ENCODE assay signal across 9 cellular contexts in the genomic region with DNA sequence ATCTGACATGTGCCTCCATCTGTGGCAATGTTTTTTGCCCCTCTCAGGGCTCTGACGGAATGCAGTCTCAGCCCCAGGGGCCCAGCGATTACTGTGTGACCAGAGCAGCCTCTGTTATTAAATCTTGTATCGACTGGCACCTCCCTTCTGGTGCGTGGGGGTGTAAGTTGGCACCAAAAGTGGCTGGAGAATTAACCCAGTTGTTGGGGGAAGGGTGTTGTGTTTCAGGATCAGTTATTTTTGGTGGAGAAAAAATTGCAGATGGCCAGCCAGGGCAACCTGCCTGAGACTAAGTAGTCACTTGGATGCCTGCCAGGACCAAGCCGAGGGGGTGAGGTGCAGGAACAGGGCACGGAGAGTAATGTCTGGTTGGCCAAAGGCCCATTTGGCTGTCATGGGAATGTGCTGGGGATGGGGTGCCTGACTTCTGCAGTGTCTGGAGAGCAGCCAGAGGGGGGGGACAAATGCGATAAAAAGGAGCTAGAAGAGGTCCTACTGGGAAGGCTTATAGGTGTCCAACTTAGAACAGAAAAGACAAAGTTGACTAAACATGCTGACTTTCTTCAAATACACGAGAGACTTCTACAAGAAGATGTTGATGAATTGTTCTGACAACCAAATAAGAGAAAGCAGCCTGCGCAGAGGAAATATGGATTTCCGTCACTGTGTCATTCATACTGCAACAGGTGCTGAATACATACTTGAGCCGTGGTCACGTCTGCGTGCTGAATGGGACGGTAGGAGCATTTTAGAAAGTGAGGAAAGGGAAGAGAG.
DNase-seq lines count a peak whose midpoint lies in the region; ATAC-seq, FAIRE-seq and TF ChIP-seq lines count a peak whose summit lies in the region.
"Had no signal": no experiment of that assay in that cellular context is flagged by ENCODE, and none has a peak within 500 bp of the region (broad histone marks: within the 10 kb centered on the region; RNA-seq: fewer than 3 reads in every experiment).

No MANE protein-coding gene starts in this region.

- ATAC-seq in K562 (no peak), GM18502 (IDR thresholded peaks at IDR 0.05; ENCODE audit: poor library complexity, unreplicated experiment) (no peak), WTC11 (no peak)

- no peak for FAIRE-seq in K562 (lab: Jason Lieb, UNC)

- no peak for TF ChIP-seq RAD21 in K562 (CRISPR knock-in tag; conservative IDR thresholded peaks at IDR 0.05 in 1 of 2, IDR thresholded peaks at IDR 0.05 in 1 of 2)

- 0 out of 5 replicates have a peak, but pooled peaks cover 0 to 7% of the 10 kb centered on the region in 2 experiments for H3K4me1 ChIP-seq in K562 (replicated peaks in 1 of 2; ENCODE audit: control insufficient read depth in 2 of 2, insufficient read depth in 2 of 2, low read length in 2 of 2)

- no peaks in the 10 kb centered on the region for H3K9me3 ChIP-seq in K562 (replicated peaks; ENCODE audit: control insufficient read depth, insufficient read depth, low read depth, low read length)

- no peaks in the 10 kb centered on the region for H3K36me3 Mint-ChIP-seq in WTC11

- no peak overlapping the region for H2AFZ ChIP-seq in K562 (ENCODE audit: low read depth, low read length)

- no TSS peak for BruUV-seq in K562 (replicated peaks; lab: Mats Ljungman, UMichigan)

- no peak for TF ChIP-seq POLR2A in K562 (conservative IDR thresholded peaks at IDR 0.05)

- H3K27ac ChIP-seq in K562 (ENCODE audit: extremely low read depth, low read depth, low read length): no peak overlapping the region

- no peaks in the 10 kb centered on the region for H3K36me3 ChIP-seq in K562 (ENCODE audit: control insufficient read depth, insufficient read depth, low read length)

- H4K20me1 ChIP-seq in K562 (replicated peaks; ENCODE audit: control insufficient read depth, insufficient read depth, low read length): no peaks in the 10 kb centered on the region

- no peaks in the 10 kb centered on the region for H3K79me2 ChIP-seq in K562 (ENCODE audit: control insufficient read depth, insufficient read depth, low read length)

- TF ChIP-seq CTCF in K562 (IDR thresholded peaks at IDR 0.05 in 2 of 3, conservative IDR thresholded peaks at IDR 0.05 in 1 of 3; ENCODE audit: insufficient read depth in 2 of 3, low read depth in 1 of 3, low read length in 3 of 3) (no peak), WTC11 (IDR thresholded peaks at IDR 0.05) (no peak)

- H3K27me3 Mint-ChIP-seq in WTC11 (ENCODE audit: low read depth): no peaks in the 10 kb centered on the region
- H3K27me3 Mint-ChIP-seq: stimulated activated naive CD8-positive, alpha-beta T cell treated with anti-CD3 and anti-CD28 coated beads, Interleukin-15, Interleukin-2, amounts not matched to agents 100 ng/mL and 50 ng/mL, for 24 hours had no signal

- H3K4me3 Mint-ChIP-seq in WTC11: no peak overlapping the region
- H3K4me3 Mint-ChIP-seq: stimulated activated naive CD8-positive, alpha-beta T cell treated with anti-CD3 and anti-CD28 coated beads, Interleukin-15, Interleukin-2, amounts not matched to agents 100 ng/mL and 50 ng/mL, for 24 hours had no signal

- CTCF ChIA-PET in K562 (lab: Yijun Ruan, JAX; ENCODE audit: low intra/inter-chr PET ratio) (no interaction called here), WTC11 (lab: Charles Lee) (no interaction called here)

- H3K4me3 ChIP-seq in K562: no peak overlapping the region

- H3K9me3 Mint-ChIP-seq in WTC11: no peaks in the 10 kb centered on the region
- H3K9me3 Mint-ChIP-seq: stimulated activated naive CD8-positive, alpha-beta T cell treated with anti-CD3 and anti-CD28 coated beads, Interleukin-15, Interleukin-2, amounts not matched to agents 100 ng/mL and 50 ng/mL, for 24 hours had no signal

- no peak overlapping the region for H3K27ac Mint-ChIP-seq in WTC11
- H3K27ac Mint-ChIP-seq: stimulated activated naive CD8-positive, alpha-beta T cell treated with anti-CD3 and anti-CD28 coated beads, Interleukin-15, Interleukin-2, amounts not matched to agents 100 ng/mL and 50 ng/mL, for 24 hours had no signal

- intact Hi-C loops in K562 (cut with micrococcal nuclease): no loop called here

- H3K27me3 ChIP-seq in K562 (ENCODE audit: control insufficient read depth in 2 of 2, insufficient read depth in 2 of 2, low read length in 2 of 2): peaks cover 3 to 24% of the 10 kb centered on the region in 2 experiments; a peak in 4 of 5 replicates

- no peak overlapping the region for H3K9ac ChIP-seq in K562 (ENCODE audit: insufficient read depth in 1 of 2, low read depth in 2 of 2, low read length in 2 of 2)

- WGBS in K562 (ENCODE audit: insufficient coverage, low coverage, missing lambda C conversion rate): 1% methylated on average over 11 of the region's 14 CpGs

- H3K4me2 ChIP-seq in K562 (ENCODE audit: insufficient read depth, low read length): no peak overlapping the region

- peak; percentile 15 for DNase-seq in HT1080 (ENCODE audit: low read depth)
- DNase-seq in NCI-H2196 (lab: John Stamatoyannopoulos, UW; ENCODE audit: unreplicated experiment): peak; percentile 69
- DNase-seq in K562 (ENCODE audit: extremely low read depth in 1 of 4, low spot score in 3 of 4): no peak
- peak; percentile 80 for DNase-seq in renal cortical epithelial cell (ENCODE audit: low read depth)
- DNase-seq in NOMO-1 (lab: John Stamatoyannopoulos, UW; ENCODE audit: unreplicated experiment in 2 of 2): no peak
- no peak for DNase-seq in HPDE6-E6E7 (ENCODE audit: extremely low spot score)
- DNase-seq in WTC11 (ENCODE audit: low spot score): no peak

- H3K9me1 ChIP-seq in K562 (ENCODE audit: control insufficient read depth, insufficient read depth, low read length): no peaks in the 10 kb centered on the region

- no peak for TF ChIP-seq EP300 in K562 (IDR thresholded peaks at IDR 0.05; ENCODE audit: low read length)

- in situ Hi-C loops in K562 (cut with MboI): no loop called here

- POLR2A ChIA-PET in K562 (lab: Yijun Ruan, JAX) (no interaction called here), WTC11 (lab: Charles Lee) (no interaction called here)

- H3K4me1 Mint-ChIP-seq in WTC11: peaks cover 17% of the 10 kb centered on the region

TF ChIP-seq in K562, 482 proteins besides CTCF, POLR2A, EP300 and RAD21 (continues in another document):
- no peak for TF ChIP-seq KAT8 (IDR thresholded peaks at IDR 0.05; ENCODE audit: low read depth)
- no peak for TF ChIP-seq SLC30A9 (CRISPR knock-in tag; IDR thresholded peaks at IDR 0.05)
- peak; percentile 42 for TF ChIP-seq NFIC (IDR thresholded peaks at IDR 0.05)
- TF ChIP-seq CEBPG (CRISPR knock-in tag; IDR thresholded peaks at IDR 0.05): no peak
- TF ChIP-seq CEBPG (tag; conservative IDR thresholded peaks at IDR 0.05 in 1 of 2, IDR thresholded peaks at IDR 0.05 in 1 of 2): no peak
- no peak for TF ChIP-seq NKRF (IDR thresholded peaks at IDR 0.05; ENCODE audit: borderline replicate concordance)

TF ChIP-seq in WTC11, 78 proteins besides CTCF, POLR2A, EP300 and RAD21:
- TF ChIP-seq FOXJ3 (CRISPR knock-in tag; IDR thresholded peaks at IDR 0.05; ENCODE audit: borderline replicate concordance) (no peak), ZNF671 (CRISPR knock-in tag; IDR thresholded peaks at IDR 0.05) (no peak), ZNF121 (CRISPR knock-in tag; IDR thresholded peaks at IDR 0.05) (no peak), PRRX2 (CRISPR knock-in tag; IDR thresholded peaks at IDR 0.05) (no peak), RELA (CRISPR knock-in tag; IDR thresholded peaks at IDR 0.05; ENCODE audit: borderline replicate concordance) (no peak)
- TF ChIP-seq, protein P1, sequence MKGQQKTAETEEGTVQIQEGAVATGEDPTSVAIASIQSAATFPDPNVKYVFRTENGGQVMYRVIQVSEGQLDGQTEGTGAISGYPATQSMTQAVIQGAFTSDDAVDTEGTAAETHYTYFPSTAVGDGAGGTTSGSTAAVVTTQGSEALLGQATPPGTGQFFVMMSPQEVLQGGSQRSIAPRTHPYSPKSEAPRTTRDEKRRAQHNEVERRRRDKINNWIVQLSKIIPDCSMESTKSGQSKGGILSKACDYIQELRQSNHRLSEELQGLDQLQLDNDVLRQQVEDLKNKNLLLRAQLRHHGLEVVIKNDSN (CRISPR knock-in tag; IDR thresholded peaks at IDR 0.05): no peak

Comparison
In these comparisons a context has a peak if more than half of its experiments do, and no peak if none do; other contexts are left out.
1. DNase-seq: peak in HT1080 (single experiment), NCI-H2196 (single experiment) and renal cortical epithelial cell (single experiment); none in K562 (0 of 4), NOMO-1 (0 of 2), HPDE6-E6E7 (single experiment) and WTC11 (single experiment).